ENCODE assay signal across 25 cellular contexts in the genomic region with DNA sequence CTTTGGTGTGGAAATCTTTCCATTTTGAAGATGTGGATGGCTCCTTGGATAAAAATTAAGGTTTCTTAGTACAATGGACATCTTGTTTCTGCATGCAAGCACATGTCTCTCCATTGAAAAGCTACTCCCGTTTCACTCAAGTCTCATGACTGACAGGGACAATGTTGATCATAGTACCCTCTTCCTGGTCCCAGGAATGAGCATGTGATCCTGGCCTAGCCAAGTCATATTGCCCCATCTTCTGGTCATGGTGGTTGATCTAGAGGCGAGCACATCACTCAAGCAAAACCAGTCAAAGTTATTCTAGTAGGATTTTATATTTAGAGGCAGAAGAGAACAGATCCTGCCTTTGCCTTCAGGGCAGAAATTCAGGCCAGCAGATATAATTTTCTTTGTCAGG. TPM values are rescaled to one million over a fixed set of nuclear protein-coding genes. Genes with fewer than 3 reads are reported as not detected.
"Had no signal": no experiment of that assay in that cellular context is flagged by ENCODE, and none has a peak within 500 bp of the region (broad histone marks: within the 10 kb centered on the region; RNA-seq: fewer than 3 reads in every experiment).

No MANE protein-coding gene starts in this region.

- H3K4me3 ChIP-seq: MG63, SJSA1 had no signal

- FAIRE-seq: RCC 7860 had no signal

- H3K4me2 ChIP-seq: SK-N-SH had no signal

- H3K27me3 ChIP-seq: MG63, SJSA1 had no signal

- H3K36me3 ChIP-seq: MG63, SJSA1 had no signal

- H3K9me3 ChIP-seq: MG63, SK-N-SH had no signal

- H3K9ac ChIP-seq: SK-N-SH had no signal

- H3K27ac ChIP-seq: HL-60, SJSA1 had no signal

- DNase-seq: IMR-90, Karpas-422, KG1, MG63, NCI-H1092, NCI-H1105 treated with DMSO at 0.1 percent for 48 hours, NCI-H1436, NCI-H187, NCI-H2029, NCI-H2081 treated with DMSO at 0.1 percent for 48 hours, NCI-H2171, NCI-H226, NCI-H446, NCI-H510A, NCI-H524 treated with DMSO at 0.1 percent for 48 hours, NCI-H69, NCI-H774, Right ventricle myocardium superior, RPMI8226, SIG-M5, SK-N-SH, SW 1271 had no signal

- H3K4me1 ChIP-seq: SJSA1 had no signal

RNA-seq across cellular contexts. Expression of gene CBLN4, which starts 12.2 kb away (rescaled TPM):
- total RNA-seq: IMR-90, Right ventricle myocardium superior, SJSA1 had no signal
- polyA plus RNA-seq: IMR-90, SK-N-SH had no signal
